1 cellular context compared by ENCODE assay signal in genomic region chr6:134175532-134176282, GRCh38.
TF ChIP-seq lines count a peak whose summit lies in the region.

No MANE protein-coding gene starts in this region.

TF ChIP-seq in K562, 482 proteins besides CTCF, POLR2A, EP300 and RAD21 (continued from another document and continues in another):
- TF ChIP-seq CUX1 (CRISPR knock-in tag; IDR thresholded peaks at IDR 0.05) = no peak
- no peak for TF ChIP-seq TCFL5 (CRISPR knock-in tag; conservative IDR thresholded peaks at IDR 0.05)
- no peak for TF ChIP-seq CREB5 (CRISPR knock-in tag; IDR thresholded peaks at IDR 0.05)
- 0 out of 2 replicates have a peak, but pooled peaks have one; percentile 55 for TF ChIP-seq ARID4B (CRISPR knock-in tag; IDR thresholded peaks at IDR 0.05)
- TF ChIP-seq CBFA2T3 (IDR thresholded peaks at IDR 0.05) = no peak
- TF ChIP-seq ZNF146 (CRISPR knock-in tag; IDR thresholded peaks at IDR 0.05; ENCODE audit: unreplicated experiment) = no peak
- no peak for TF ChIP-seq THAP12 (CRISPR knock-in tag; IDR thresholded peaks at IDR 0.05)
- TF ChIP-seq POLR2B (IDR thresholded peaks at IDR 0.05; ENCODE audit: low read depth, partially characterized antibody) = peak; percentile 25
- no peak for TF ChIP-seq ZFP30 (CRISPR knock-in tag; IDR thresholded peaks at IDR 0.05; ENCODE audit: borderline replicate concordance)
- TF ChIP-seq KDM4B (IDR thresholded peaks at IDR 0.05; ENCODE audit: borderline replicate concordance in 2 of 2, low read depth in 1 of 2) = no peak
- TF ChIP-seq TEAD1 (CRISPR knock-in tag; IDR thresholded peaks at IDR 0.05) = 0 out of 4 replicates have a peak, but pooled peaks of 1 of the 2 experiments have one; percentile 65
- peak; percentile 42; the same call in 1 of the 2 replicates for TF ChIP-seq E2F3 (CRISPR knock-in tag; IDR thresholded peaks at IDR 0.05)
- TF ChIP-seq ZNF263 (CRISPR knock-in tag; IDR thresholded peaks at IDR 0.05; ENCODE audit: borderline replicate concordance) = no peak
- no peak for TF ChIP-seq GATAD2A (IDR thresholded peaks at IDR 0.05)
- TF ChIP-seq CCAR2 (IDR thresholded peaks at IDR 0.05; ENCODE audit: low read depth, low read length) = no peak
- TF ChIP-seq NR2F6 (CRISPR knock-in tag; IDR thresholded peaks at IDR 0.05) = no peak
- TF ChIP-seq CHAMP1 (IDR thresholded peaks at IDR 0.05) = no peak
- no peak for TF ChIP-seq TCF15 (CRISPR knock-in tag; IDR thresholded peaks at IDR 0.05)
- TF ChIP-seq FOXA3 (CRISPR knock-in tag; conservative IDR thresholded peaks at IDR 0.05 in 1 of 2, IDR thresholded peaks at IDR 0.05 in 1 of 2) = peak in 1 of 2 experiments; percentile 55; a peak in 2 of 4 replicates
- no peak for TF ChIP-seq SAP30 (IDR thresholded peaks at IDR 0.05; ENCODE audit: borderline replicate concordance, insufficient read depth, low read depth, low read length, poor library complexity, severe bottlenecking)
- no peak for TF ChIP-seq HMBOX1 (IDR thresholded peaks at IDR 0.05)
- TF ChIP-seq JUND (IDR thresholded peaks at IDR 0.05; ENCODE audit: borderline replicate concordance, low read depth, low read length) = no peak
- no peak for TF ChIP-seq JUND (tag; IDR thresholded peaks at IDR 0.05; ENCODE audit: borderline replicate concordance, low read depth, low read length)
